8 cellular contexts compared by ENCODE assay signal in genomic region chr15:41971893-41972340, GRCh38. TPM values are rescaled to one million over a fixed set of nuclear protein-coding genes. Genes with fewer than 3 reads are reported as not detected.
DNase-seq lines count a peak whose midpoint lies in the region; ATAC-seq and TF ChIP-seq lines count a peak whose summit lies in the region.

No MANE protein-coding gene starts in this region.

- H3K4me1 ChIP-seq in HUES48 (ENCODE audit: control insufficient read depth, insufficient read depth, low read length) (peaks cover 23% of the 10 kb centered on the region), breast epithelium (peaks cover 0 to 7% of the 10 kb centered on the region in 2 donors), liver (ENCODE audit: control insufficient read depth in 4 of 4, insufficient read depth in 4 of 4, low read length in 3 of 4) (peaks cover 2 to 23% (median 12%) of the 10 kb centered on the region in 4 donors), thyroid gland (peaks cover 9 to 22% of the 10 kb centered on the region in 2 donors)

- no peaks in the 10 kb centered on the region for H3K9me3 ChIP-seq in HUES48 (ENCODE audit: control insufficient read depth, insufficient read depth, low read length)
- H3K9me3 ChIP-seq in breast epithelium: no peaks in the 10 kb centered on the region
- no peaks in the 10 kb centered on the region for H3K9me3 ChIP-seq in liver (ENCODE audit: control insufficient read depth in 4 of 4, low read length in 3 of 4)
- no peaks in the 10 kb centered on the region for H3K9me3 ChIP-seq in thyroid gland

- no peak for TF ChIP-seq RAD21 in liver (IDR thresholded peaks at IDR 0.05)

- ATAC-seq in GM21367 (IDR thresholded peaks at IDR 0.05; ENCODE audit: unreplicated experiment): peak; percentile 20

- H3K36me3 ChIP-seq in HUES48 (ENCODE audit: control insufficient read depth, insufficient read depth, low read length) (no peaks in the 10 kb centered on the region), breast epithelium (no peaks in the 10 kb centered on the region), liver (ENCODE audit: control insufficient read depth in 4 of 4, insufficient read depth in 3 of 4, low read depth in 1 of 4, low read length in 3 of 4) (no peaks in the 10 kb centered on the region), thyroid gland (no peaks in the 10 kb centered on the region)

- H3K9ac ChIP-seq in HUES48 (ENCODE audit: low read depth, low read length) (peak overlapping the region; percentile 78), liver (ENCODE audit: low read depth in 1 of 2, low read length in 2 of 2) (peak overlapping the region; percentile 75 to 78)

- WGBS in liver: under 1% methylated on average over 52 of the region's 52 CpGs
- WGBS in thyroid gland, 2 donors: 2% methylated on average over 18 of the region's 52 CpGs; no CpG with 5 or more reads in 1 of the 2 donors

- H3K27ac ChIP-seq in HUES48 (ENCODE audit: low read depth, low read length): peak overlapping the region; percentile 93
- H3K27ac ChIP-seq in breast epithelium: peak overlapping the region; percentile 96
- H3K27ac ChIP-seq in liver (ENCODE audit: low read depth in 1 of 2, low read length in 2 of 2): peak overlapping the region; percentile 86 to 98
- H3K27ac ChIP-seq in thyroid gland: peak overlapping the region; percentile 61 to 96 (median 83)

- no peaks in the 10 kb centered on the region for H3K27me3 ChIP-seq in HUES48 (ENCODE audit: control insufficient read depth, insufficient read depth, low read length)
- H3K27me3 ChIP-seq in breast epithelium: no peaks in the 10 kb centered on the region
- no peaks in the 10 kb centered on the region for H3K27me3 ChIP-seq in liver (ENCODE audit: control insufficient read depth in 4 of 4, insufficient read depth in 4 of 4, low read length in 3 of 4)
- H3K27me3 ChIP-seq in thyroid gland: no peaks in the 10 kb centered on the region

- intact Hi-C loops in breast epithelium (cut with DNase I; ENCODE audit: low total_unique reads) (no loop called here), thyroid gland (cut with DNase I) (no loop called here)

- H3K4me3 ChIP-seq in HUES48 (ENCODE audit: low read depth, low read length) (peak overlapping the region; percentile 72), breast epithelium (peak overlapping the region; percentile 73 to 93 (median 74)), liver (ENCODE audit: low read depth in 1 of 3, low read length in 3 of 3) (peak overlapping the region; percentile 69 to 99 (median 84)), thyroid gland (replicated peaks in 1 of 3) (peak overlapping the region; percentile 83 to 91 (median 91))

- TF ChIP-seq POLR2A in breast epithelium (IDR thresholded peaks at IDR 0.05) (no peak), thyroid gland (IDR thresholded peaks at IDR 0.05) (no peak)

- TF ChIP-seq CTCF in breast epithelium (IDR thresholded peaks at IDR 0.05) (no peak), liver (IDR thresholded peaks at IDR 0.05; ENCODE audit: low read depth, low read length, missing input control) (no peak), thyroid gland (IDR thresholded peaks at IDR 0.05) (no peak)

- DNase-seq in D341Med (ENCODE audit: low spot score) (peak; percentile 56), breast epithelium (ENCODE audit: low spot score in 2 of 2) (peak in 1 of 2 donors; percentile 50), thyroid gland (peak in 1 of 2 donors; percentile 52), NCI-H2227 (lab: John Stamatoyannopoulos, UW; ENCODE audit: unreplicated experiment) (no peak), NCI-H510A treated with DMSO at 0.1 percent for 48 hours (lab: John Stamatoyannopoulos, UW) (no peak)

TF ChIP-seq in liver, 16 proteins besides CTCF, POLR2A, EP300 and RAD21:
- TF ChIP-seq, protein P1, sequence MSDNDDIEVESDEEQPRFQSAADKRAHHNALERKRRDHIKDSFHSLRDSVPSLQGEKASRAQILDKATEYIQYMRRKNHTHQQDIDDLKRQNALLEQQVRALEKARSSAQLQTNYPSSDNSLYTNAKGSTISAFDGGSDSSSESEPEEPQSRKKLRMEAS (IDR thresholded peaks at IDR 0.05): no peak
- TF ChIP-seq RXRA (IDR thresholded peaks at IDR 0.05) (no peak), HNF4G (IDR thresholded peaks at IDR 0.05) (no peak), TAF1 (conservative IDR thresholded peaks at IDR 0.05) (no peak), EGR1 (IDR thresholded peaks at IDR 0.05; ENCODE audit: low read depth in 2 of 2) (no peak)

RNA-seq across cellular contexts. Expression of gene EHD4, which starts 0.4 kb away (rescaled TPM):
- total RNA-seq in breast epithelium (10 to 100 TPM; 30.2 to 30.5 (median 30.4) TPM), liver (1 to 10 TPM; 5.1 to 10.0 TPM), thyroid gland (10 to 100 TPM; 29.7 to 66.7 (median 37.9) TPM)
- 1 to 10 TPM; 3.3 to 7.3 TPM for polyA plus RNA-seq in liver

RNA-seq across cellular contexts. Expression of gene PLA2G4E, which starts 48.9 kb away (rescaled TPM):
- total RNA-seq in breast epithelium (not detected), liver (not detected), thyroid gland (not detected)
- not detected for polyA plus RNA-seq in liver
